In genomic region chr1:59100975-59101374, GRCh38 we compare ENCODE assay signal across 22 cellular contexts.
DNase-seq lines count a peak whose midpoint lies in the region; ATAC-seq, FAIRE-seq and TF ChIP-seq lines count a peak whose summit lies in the region.
"Had no signal": no experiment of that assay in that cellular context is flagged by ENCODE, and none has a peak within 500 bp of the region (broad histone marks: within the 10 kb centered on the region; RNA-seq: fewer than 3 reads in every experiment).

No MANE protein-coding gene starts in this region.

- no peak for FAIRE-seq in keratinocyte (lab: Jason Lieb, UNC)

- intact Hi-C loops in IMR-90 (cut with micrococcal nuclease), result no loop called here

- H3K9ac ChIP-seq in IMR-90 (ENCODE audit: low read depth, low read length), result no peak overlapping the region
- no peak overlapping the region for H3K9ac ChIP-seq in keratinocyte (ENCODE audit: control insufficient read depth, extremely low read depth, insufficient read depth, low read length)
- H3K9ac ChIP-seq: BLaER1 had no signal

- no CpG with 5 or more reads among the region's 1 CpG for WGBS in IMR-90 (ENCODE audit: extremely low coverage in 2 of 2, insufficient read length in 1 of 2), 2 experiments

- no peak for TF ChIP-seq CTCF in AG04449 (IDR thresholded peaks at IDR 0.05; ENCODE audit: insufficient read depth, low read length, missing control alignments)
- no peak for TF ChIP-seq CTCF in IMR-90 (conservative IDR thresholded peaks at IDR 0.05; ENCODE audit: low read depth, low read length)
- no peak for TF ChIP-seq CTCF in brain microvascular endothelial cell (IDR thresholded peaks at IDR 0.05; ENCODE audit: low read depth, low read length, missing control alignments)
- no peak for TF ChIP-seq CTCF in keratinocyte (optimal IDR thresholded peaks at IDR 0.05 in 1 of 3, IDR thresholded peaks at IDR 0.05 in 1 of 3, conservative IDR thresholded peaks at IDR 0.05 in 1 of 3; ENCODE audit: extremely low read depth in 1 of 3, insufficient read depth in 2 of 3, low read length in 3 of 3)

- no peak overlapping the region for H3K4me3 Mint-ChIP-seq in stimulated activated memory B cell treated with anti-CD40 and anti-IgM and Interleukin-4, amounts not matched to agents 10 μg/mL and 1 μg/mL and 100 μg/mL, for 72 hours
- H3K4me3 Mint-ChIP-seq: naive B cell, WTC11 had no signal

- no peak overlapping the region for H2BK20ac ChIP-seq in IMR-90 (ENCODE audit: low read depth, low read length)

- H3K27me3 Mint-ChIP-seq in stimulated activated memory B cell treated with anti-CD40 and anti-IgM and Interleukin-4, amounts not matched to agents 10 μg/mL and 1 μg/mL and 100 μg/mL, for 72 hours, result no peaks in the 10 kb centered on the region
- H3K27me3 Mint-ChIP-seq: naive B cell had no signal

- H3K9me3 ChIP-seq in IMR-90 (ENCODE audit: control insufficient read depth, insufficient read depth, low read length), result no peaks in the 10 kb centered on the region
- H3K9me3 ChIP-seq in keratinocyte (ENCODE audit: control insufficient read depth, low read depth, low read length), result no peaks in the 10 kb centered on the region
- H3K9me3 ChIP-seq: BLaER1, right atrium auricular region, upper lobe of right lung had no signal

- no peak overlapping the region for H2AFZ ChIP-seq in IMR-90 (replicated peaks; ENCODE audit: low read length, poor library complexity)
- peak overlapping the region; percentile 0 for H2AFZ ChIP-seq in keratinocyte (ENCODE audit: control insufficient read depth, low read length)

- H3K4ac ChIP-seq in IMR-90 (ENCODE audit: low read depth, low read length), result no peak overlapping the region

- TF ChIP-seq RAD21 in IMR-90 (IDR thresholded peaks at IDR 0.05; ENCODE audit: low read length), result no peak

- no peak overlapping the region for H4K8ac ChIP-seq in IMR-90 (ENCODE audit: low read depth in 2 of 2, low read length in 2 of 2)

- no TSS peak for BruUV-seq in IMR-90 (replicated peaks; lab: Mats Ljungman, UMichigan)

- ATAC-seq in IMR-90 (ENCODE audit: low read depth) (no peak; the same call in 1 of the 2 replicates), HG03457 (IDR thresholded peaks at IDR 0.05; ENCODE audit: unreplicated experiment) (no peak), GM21529 (IDR thresholded peaks at IDR 0.05; ENCODE audit: unreplicated experiment) (no peak)
- no peak for ATAC-seq in stimulated activated memory B cell treated with anti-CD40 and anti-IgM and Interleukin-4, amounts not matched to agents 10 μg/mL and 1 μg/mL and 100 μg/mL, for 72 hours
- ATAC-seq: upper lobe of right lung, WTC11 had no signal

- in situ Hi-C loops in IMR-90 (cut with MboI; ENCODE audit: low sequenced_read_pairs), result no loop called here
- in situ Hi-C loops in brain microvascular endothelial cell (cut with HindIII; ENCODE audit: low pct_ligation_motif_present, low sequenced_read_pairs), result no loop called here

- H3K4me1 ChIP-seq in IMR-90 (ENCODE audit: control insufficient read depth, insufficient read depth, low read length) (no peaks in the 10 kb centered on the region), keratinocyte (ENCODE audit: control insufficient read depth, extremely low read depth, insufficient read depth, low read length) (no peaks in the 10 kb centered on the region)
- H3K4me1 ChIP-seq: upper lobe of right lung had no signal

- no peak overlapping the region for H3K56ac ChIP-seq in IMR-90 (ENCODE audit: extremely low read depth, insufficient read depth, low read length)

- no peak overlapping the region for H2AK5ac ChIP-seq in IMR-90 (ENCODE audit: low read depth, low read length)

- no peak overlapping the region for H3K27ac Mint-ChIP-seq in stimulated activated memory B cell treated with anti-CD40 and anti-IgM and Interleukin-4, amounts not matched to agents 10 μg/mL and 1 μg/mL and 100 μg/mL, for 72 hours
- H3K27ac Mint-ChIP-seq: WTC11 had no signal

- H3K4me3 ChIP-seq in AG04449 (ENCODE audit: low read depth, low read length) (no peak overlapping the region), IMR-90 (ENCODE audit: insufficient read depth, low read depth, low read length) (no peak overlapping the region), brain microvascular endothelial cell (ENCODE audit: low read depth, low read length) (no peak overlapping the region), keratinocyte (ENCODE audit: control insufficient read depth in 2 of 3, extremely low read depth in 1 of 3, insufficient read depth in 2 of 3, low read depth in 1 of 3, low read length in 3 of 3) (no peak overlapping the region)
- H3K4me3 ChIP-seq: BLaER1, right atrium auricular region, stomach, upper lobe of right lung had no signal

- no peaks in the 10 kb centered on the region for H3K79me2 ChIP-seq in keratinocyte (ENCODE audit: control insufficient read depth, insufficient read depth, low read length)

- DNase-seq in AG04449 (ENCODE audit: low read depth, low spot score) (peak; percentile 38), IMR-90 (peak; percentile 67), brain microvascular endothelial cell (peak; percentile 63), keratinocyte (ENCODE audit: low read depth, low spot score) (no peak), NCI-H146 treated with DMSO at 0.1 percent for 48 hours (lab: John Stamatoyannopoulos, UW; ENCODE audit: unreplicated experiment) (no peak)
- DNase-seq: activated CD4-positive, alpha-beta T cell treated with anti-CD3 and anti-CD28 coated beads, Interleukin-2, amount 50 U/mL, for 48 hours; activated gamma-delta T cell; Calu3; caudate nucleus; GOT3; naive B cell; NCI-H2107; NCI-H510A; stomach; upper lobe of right lung had no signal

- H2BK5ac ChIP-seq in IMR-90 (ENCODE audit: low read depth, low read length, poor library complexity, severe bottlenecking), result no peak overlapping the region

- H3K9me1 ChIP-seq in IMR-90 (ENCODE audit: insufficient read depth, low read length), result no peaks in the 10 kb centered on the region; the same call in 1 of the 2 replicates
- H3K9me1 ChIP-seq in keratinocyte (ENCODE audit: control insufficient read depth, extremely low read depth, insufficient read depth, low read length), result no peaks in the 10 kb centered on the region

- CTCF ChIA-PET in AG04449 (lab: Yijun Ruan, JAX), result interaction anchor here (1.3 kb wide), 1 partner anchor 16 kb away, joined by 5 read pairs; no protein-coding TSS in a partner anchor
- CTCF ChIA-PET in IMR-90 (lab: Yijun Ruan, JAX), result interaction anchor here (0.6 kb wide), 1 partner anchor 12 kb away, joined by 3 read pairs; no protein-coding TSS in a partner anchor

- H2AK9ac ChIP-seq in IMR-90 (replicated peaks; ENCODE audit: low read depth, low read length, poor library complexity), result no peak overlapping the region

- H4K20me1 ChIP-seq in IMR-90 (ENCODE audit: insufficient read depth, low read length) (no peaks in the 10 kb centered on the region), keratinocyte (ENCODE audit: control insufficient read depth, extremely low read depth, insufficient read depth, low read length) (no peaks in the 10 kb centered on the region)
- H4K20me1 ChIP-seq: BLaER1 had no signal

- H3K23ac ChIP-seq in IMR-90 (ENCODE audit: low read depth, low read length), result no peak overlapping the region

- H4K91ac ChIP-seq in IMR-90 (ENCODE audit: insufficient read depth, low read depth, low read length), result no peak overlapping the region

- no peak overlapping the region for H2BK120ac ChIP-seq in IMR-90 (ENCODE audit: low read depth, low read length)

- H4K5ac ChIP-seq in IMR-90 (ENCODE audit: low read depth, low read length), result no peak overlapping the region

- dilution Hi-C loops in IMR-90 (cut with HindIII; ENCODE audit: low sequenced_read_pairs, unreplicated experiment) (no loop called here), keratinocyte (cut with MboI; ENCODE audit: extremely low pct_ligation_motif_present, low sequenced_read_pairs) (no loop called here)

- H3K36me3 Mint-ChIP-seq in stimulated activated memory B cell treated with anti-CD40 and anti-IgM and Interleukin-4, amounts not matched to agents 10 μg/mL and 1 μg/mL and 100 μg/mL, for 72 hours, result no peaks in the 10 kb centered on the region
- H3K36me3 Mint-ChIP-seq: naive B cell had no signal

- no peak overlapping the region for H3K18ac ChIP-seq in IMR-90 (ENCODE audit: low read depth, low read length)

- H3K27ac ChIP-seq in IMR-90 (ENCODE audit: insufficient read depth, low read length) (no peak overlapping the region), brain microvascular endothelial cell (no peak overlapping the region), keratinocyte (ENCODE audit: control insufficient read depth, insufficient read depth, low read length) (no peak overlapping the region)
- H3K27ac ChIP-seq: BLaER1, right atrium auricular region, RWPE1, stomach, upper lobe of right lung had no signal

- no peaks in the 10 kb centered on the region for H3K9me3 Mint-ChIP-seq in stimulated activated memory B cell treated with anti-CD40 and anti-IgM and Interleukin-4, amounts not matched to agents 10 μg/mL and 1 μg/mL and 100 μg/mL, for 72 hours
- H3K9me3 Mint-ChIP-seq: naive B cell had no signal

- no peak overlapping the region for H2BK15ac ChIP-seq in IMR-90 (ENCODE audit: low read depth, low read length)

- H3K36me3 ChIP-seq in IMR-90 (ENCODE audit: control insufficient read depth, insufficient read depth, low read length) (no peaks in the 10 kb centered on the region), brain microvascular endothelial cell (replicated peaks) (no peaks in the 10 kb centered on the region), keratinocyte (ENCODE audit: control insufficient read depth in 2 of 2, extremely low read depth in 1 of 2, insufficient read depth in 2 of 2, low read length in 2 of 2) (no peaks in the 10 kb centered on the region)
- H3K36me3 ChIP-seq: BLaER1, right atrium auricular region, stomach, upper lobe of right lung had no signal

- H3K27me3 ChIP-seq in IMR-90 (ENCODE audit: control insufficient read depth, insufficient read depth, low read length) (no peaks in the 10 kb centered on the region), brain microvascular endothelial cell (replicated peaks) (no peaks in the 10 kb centered on the region), keratinocyte (ENCODE audit: control insufficient read depth, extremely low read depth, insufficient read depth, low read length) (no peaks in the 10 kb centered on the region)
- H3K27me3 ChIP-seq: BLaER1, right atrium auricular region, stomach, upper lobe of right lung had no signal

- TF ChIP-seq POLR2A in IMR-90 (IDR thresholded peaks at IDR 0.05; ENCODE audit: low read depth, low read length), result no peak

- H3K4me1 Mint-ChIP-seq in stimulated activated memory B cell treated with anti-CD40 and anti-IgM and Interleukin-4, amounts not matched to agents 10 μg/mL and 1 μg/mL and 100 μg/mL, for 72 hours, result peaks cover 15% of the 10 kb centered on the region

- POLR2A ChIA-PET in AG04449 (lab: Yijun Ruan, JAX), result no interaction called here
- POLR2A ChIA-PET in IMR-90 (lab: Charles Lee; ENCODE audit: unreplicated experiment), result no interaction called here

- H3K4me2 ChIP-seq in IMR-90 (ENCODE audit: low read depth, low read length) (no peak overlapping the region), keratinocyte (ENCODE audit: control insufficient read depth, extremely low read depth, insufficient read depth, low read depth, low read length) (no peak overlapping the region)
- H3K4me2 ChIP-seq: BLaER1 had no signal

- H3K14ac ChIP-seq in IMR-90 (replicated peaks; ENCODE audit: low read depth, low read length), result no peak overlapping the region

- H3K79me1 ChIP-seq in IMR-90 (ENCODE audit: low read depth in 1 of 2, low read length in 2 of 2), result no peaks in the 10 kb centered on the region

TF ChIP-seq in IMR-90, 13 proteins besides CTCF, POLR2A, EP300 and RAD21 (continues in another document):
- no peak for TF ChIP-seq CEBPB (IDR thresholded peaks at IDR 0.05; ENCODE audit: low read depth, low read length)

Comparison
In these comparisons a context has a peak if more than half of its experiments do, and no peak if none do; other contexts are left out.
1. DNase-seq: peak in AG04449 (single experiment), IMR-90 (single experiment) and brain microvascular endothelial cell (single experiment); none in keratinocyte (single experiment) and NCI-H146 treated with DMSO at 0.1 percent for 48 hours (single experiment).